Comparison of ENCODE assay signal across 8 cellular contexts in genomic region chr2:202178342-202178958, GRCh38. TPM values are rescaled to one million over a fixed set of nuclear protein-coding genes. Genes with fewer than 3 reads are reported as not detected.
DNase-seq lines count a peak whose midpoint lies in the region; ATAC-seq, FAIRE-seq and TF ChIP-seq lines count a peak whose summit lies in the region.

No MANE protein-coding gene starts in this region.

- ATAC-seq in GM12878 = peak; percentile 97
- no peak for ATAC-seq in GM19452 (IDR thresholded peaks at IDR 0.05; ENCODE audit: unreplicated experiment)

- H3K4me2 ChIP-seq in GM12878 (ENCODE audit: control insufficient read depth, insufficient read depth) = no peak overlapping the region

- no peak overlapping the region for H2AFZ ChIP-seq in GM12878 (ENCODE audit: control insufficient read depth, low read depth, low read length)

- BruUV-seq in GM12878 (replicated peaks; lab: Mats Ljungman, UMichigan) = no TSS peak

- in situ Hi-C loops in GM12878 (cut with MboI) = no loop called here

- H3K36me3 ChIP-seq in GM12878 (ENCODE audit: control insufficient read depth in 2 of 2, insufficient read depth in 2 of 2, low read length in 1 of 2) = no peaks in the 10 kb centered on the region

- peak; percentile 77 to 81 (median 78) for TF ChIP-seq CTCF in GM12878 (IDR thresholded peaks at IDR 0.05 in 2 of 3, conservative IDR thresholded peaks at IDR 0.05 in 1 of 3; ENCODE audit: control insufficient read depth in 2 of 3, extremely low read depth in 1 of 3, insufficient read depth in 1 of 3, low read depth in 3 of 3, low read length in 3 of 3)

- no peak for TF ChIP-seq EP300 in GM12878 (IDR thresholded peaks at IDR 0.05; ENCODE audit: borderline replicate concordance in 1 of 2, control insufficient read depth in 1 of 2, low read depth in 2 of 2, low read length in 2 of 2)

- CTCF ChIA-PET in GM12878 (lab: Yijun Ruan, JAX) = interaction anchor here (0.6 to 5.5 kb wide), 27 partner anchors 9 to 1316 kb away, joined by 3 to 81 read pairs (median 4); partner anchors contain the start of gene ALS2

- TF ChIP-seq RAD21 in GM12878 (IDR thresholded peaks at IDR 0.05; ENCODE audit: insufficient read depth, low read depth, low read length) = peak; percentile 97

- POLR2A ChIA-PET in GM12878 (lab: Charles Lee) = no interaction called here

- no peaks in the 10 kb centered on the region for H3K4me1 ChIP-seq in GM12878 (ENCODE audit: control insufficient read depth, insufficient read depth, low read length)

- SMC1A ChIA-PET in GM12878 (lab: Charles Lee; ENCODE audit: uncharacterized antibody, unreplicated experiment) = interaction anchor here (0.8 to 2.9 kb wide), 13 partner anchors 13 to 1277 kb away, joined by 3 to 41 read pairs (median 4); no protein-coding TSS in a partner anchor

- no peak overlapping the region for H3K4me3 ChIP-seq in GM12878

- no peaks in the 10 kb centered on the region for H3K27me3 ChIP-seq in GM12878 (replicated peaks in 1 of 2; ENCODE audit: control insufficient read depth in 2 of 2, insufficient read depth in 2 of 2, low read length in 1 of 2)

- H3K27ac ChIP-seq in GM12878 (ENCODE audit: control insufficient read depth, insufficient read depth) = no peak overlapping the region

- 30% methylated on average over 7 of the region's 7 CpGs for WGBS in GM12878 (ENCODE audit: insufficient coverage, insufficient replicate concordance, low lambda C conversion rate, missing lambda C conversion rate)

- no peak for TF ChIP-seq POLR2A in GM12878 (IDR thresholded peaks at IDR 0.05; ENCODE audit: low read depth, low read length)

- DNase-seq in activated T-cell treated with anti-CD3 and anti-CD28 coated beads for 1 hour (ENCODE audit: low read depth) (peak; percentile 16), NCI-H128 (lab: John Stamatoyannopoulos, UW; ENCODE audit: unreplicated experiment) (peak; percentile 18), SW480 (ENCODE audit: low spot score) (peak; percentile 57), GM12878 (ENCODE audit: low read depth, low spot score) (peak; percentile 24), iPS DF 4.7 (ENCODE audit: extremely low read depth, low spot score) (peak; percentile 33)
- DNase-seq in activated T-cell treated with anti-CD3 and anti-CD28 coated beads, Interleukin-2, amount 50 U/mL, for 1 hour = no peak
- peak; percentile 17 for DNase-seq in stimulated activated CD4-positive, alpha-beta T cell treated with anti-CD3 and anti-CD28 coated beads, Interleukin-12 subunit alpha, Interleukin-12 subunit beta, amount 100 ng/mL, for 4 hours

- FAIRE-seq in GM12878 (lab: Jason Lieb, UNC) = peak; percentile 80

- intact Hi-C loops in GM12878 (cut with micrococcal nuclease; ENCODE audit: unreplicated experiment) = loop anchor here (1.0 to 10.0 kb wide), 8 partner anchors 74 to 944 kb away; no protein-coding TSS in a partner anchor

- no peaks in the 10 kb centered on the region for H3K79me2 ChIP-seq in GM12878 (ENCODE audit: control insufficient read depth, insufficient read depth, low read length)

- no peaks in the 10 kb centered on the region; the same call in 2 of the 3 replicates for H3K9me3 ChIP-seq in GM12878 (replicated peaks; ENCODE audit: control insufficient read depth, insufficient read depth, low read length)

- no peak overlapping the region for H3K9ac ChIP-seq in GM12878 (ENCODE audit: control insufficient read depth, insufficient read depth, low read length)

- RAD21 ChIA-PET in GM12878 (lab: Charles Lee; ENCODE audit: unreplicated experiment) = interaction anchor here (0.7 to 3.6 kb wide), 3 partner anchors 55 to 319 kb away, joined by 3 to 34 read pairs (median 4); no protein-coding TSS in a partner anchor

- H4K20me1 ChIP-seq in GM12878 (ENCODE audit: control insufficient read depth, insufficient read depth) = no peaks in the 10 kb centered on the region

TF ChIP-seq in GM12878, 131 proteins besides CTCF, POLR2A, EP300 and RAD21:
- TF ChIP-seq IRF3 (IDR thresholded peaks at IDR 0.05) (no peak), YY1 (IDR thresholded peaks at IDR 0.05; ENCODE audit: low read depth, low read length) (peak; percentile 58), SMC3 (IDR thresholded peaks at IDR 0.05; ENCODE audit: borderline replicate concordance, low read length) (peak; percentile 88; the same call in 1 of the 2 replicates), ZNF274 (IDR thresholded peaks at IDR 0.05; ENCODE audit: insufficient read depth, insufficient read length) (no peak), RELA (IDR thresholded peaks at IDR 0.05; ENCODE audit: borderline replicate concordance, partially characterized antibody) (no peak), IKZF1 (conservative IDR thresholded peaks at IDR 0.05) (0 out of 2 replicates have a peak, but pooled peaks have one; percentile 20), SIX5 (IDR thresholded peaks at IDR 0.05; ENCODE audit: low read depth, low read length, severe bottlenecking) (no peak), ZZZ3 (IDR thresholded peaks at IDR 0.05; ENCODE audit: control insufficient read depth, insufficient read length, low read depth) (no peak)

RNA-seq across cellular contexts. Expression of gene SUMO1, which starts 59.9 kb away (rescaled TPM):
- total RNA-seq in GM12878 (2013; cell fraction: nucleolus; rRNA removed) = 12.7 and 14.3 TPM in 2 replicates
- total RNA-seq in GM12878 (2014; rRNA removed) = 116 and 138 TPM in 2 replicates
- 167 and 169 TPM in 2 replicates for total RNA-seq in GM12878 (2014; rRNA removed; fragmentation: Illumina TruSeq; extraction: Trizol)
- total RNA-seq in GM12878 (2021) = 101 and 105 TPM in 2 replicates
- polyA plus RNA-seq in GM12878 (2011; ENCODE audit: low read depth) = 58.0 TPM
- 133 and 195 TPM in 2 replicates for polyA plus RNA-seq in GM12878 (2011; rRNA removed)
- 32.7 and 33.3 TPM in 2 replicates for polyA plus RNA-seq in GM12878 (2011; cell fraction: cytosol; rRNA removed)
- polyA plus RNA-seq in GM12878 (2011; cell fraction: nucleus; rRNA removed) = 25.2 and 29.7 TPM in 2 replicates
- 102 and 135 TPM in 2 replicates for polyA plus RNA-seq in GM12878 (2012)
- 232 and 336 TPM in 2 replicates for polyA plus RNA-seq in GM12878 (2014; fragmentation: Illumina TruSeq; extraction: Trizol)
- 100 to 1,000 TPM; 351 to 458 TPM for polyA plus RNA-seq in GM12878 (2014; fragmentation: Nextera tagmentation; extraction: Ambion mirVana)
- polyA plus RNA-seq in GM12878 (2014; rRNA removed) = 96.8 and 123 TPM in 2 replicates
- polyA plus RNA-seq in GM12878 (2016; fragmentation: Nextera tagmentation; extraction: Ambion mirVana) = 100 to 1,000 TPM; 285 to 293 TPM
- polyA minus RNA-seq in GM12878 (2011; rRNA and poly(A)+ RNA removed) = 32.3 and 51.6 TPM in 2 replicates
- polyA minus RNA-seq in GM12878 (2011; cell fraction: cytosol; rRNA and poly(A)+ RNA removed) = 26.7 and 31.4 TPM in 2 replicates
- 8.9 and 9.8 TPM in 2 replicates for polyA minus RNA-seq in GM12878 (2011; cell fraction: nucleus; rRNA and poly(A)+ RNA removed)
